32 cellular contexts compared by ENCODE assay signal in genomic region chr11:5267033-5267563, GRCh38. TPM values are rescaled to one million over a fixed set of nuclear protein-coding genes. Genes with fewer than 3 reads are reported as not detected.
"Had no signal": no experiment of that assay in that cellular context is flagged by ENCODE, and none has a peak within 500 bp of the region (broad histone marks: within the 10 kb centered on the region; RNA-seq: fewer than 3 reads in every experiment).

No MANE protein-coding gene starts in this region.

- ATAC-seq: stimulated activated effector memory CD8-positive, alpha-beta T cell treated with anti-CD3 and anti-CD28 coated beads, Interleukin-12 subunit alpha, Interleukin-12 subunit beta, amount 100 ng/mL, for 72 hours; stimulated activated memory B cell treated with anti-CD40 and anti-IgM and Interleukin-4, amounts not matched to agents 10 μg/mL and 1 μg/mL and 100 μg/mL, for 72 hours; stimulated activated naive B cell treated with anti-CD40 and anti-IgM and Interleukin-4, amounts not matched to agents 10 μg/mL and 1 μg/mL and 100 μg/mL, for 72 hours; stimulated activated naive CD8-positive, alpha-beta T cell treated with anti-CD3 and anti-CD28 coated beads, Interleukin-15, amount 100 ng/mL, for 72 hours; stimulated activated naive CD8-positive, alpha-beta T cell treated with anti-CD3 and anti-CD28 coated beads, Interleukin-15, Interleukin-2, amounts not matched to agents 100 U/mL and 50 U/mL, for 24 hours; upper lobe of right lung had no signal

- H3K9me3 ChIP-seq: suprapubic skin, testis, thoracic aorta, thyroid gland, tibial artery, transverse colon, upper lobe of left lung, upper lobe of right lung, uterus, vagina had no signal

- FAIRE-seq: urothelium cell line had no signal

- H3K4me1 ChIP-seq: stomach, suprapubic skin, testis, thyroid gland, tibial artery, tibial nerve, transverse colon, upper lobe of left lung, upper lobe of right lung, uterus, vagina had no signal

- H3K27me3 ChIP-seq: stomach, suprapubic skin, testis, thyroid gland, tibial artery, tibial nerve, transverse colon, upper lobe of left lung, upper lobe of right lung, uterus, vagina had no signal

- H3K27ac ChIP-seq: stomach, suprapubic skin, testis, thoracic aorta, thyroid gland, tibial artery, tibial nerve, transverse colon, upper lobe of left lung, upper lobe of right lung, uterus, vagina had no signal

- H3K4me3 ChIP-seq: stomach, suprapubic skin, testis, thoracic aorta, thyroid gland, tibial artery, tibial nerve, transverse colon, upper lobe of left lung, upper lobe of right lung, uterus, vagina had no signal

- DNase-seq: stimulated activated CD4-positive, alpha-beta T cell treated with anti-CD3 and anti-CD28 coated beads, Interleukin-2, amount 100 ng/mL, for 48 hours; stimulated activated CD4-positive, alpha-beta T cell treated with anti-CD3 and anti-CD28 coated beads, Interleukin-4, amount 100 ng/mL, for 1 hour; stimulated activated CD4-positive, alpha-beta T cell treated with anti-CD3 and anti-CD28 coated beads, Interleukin-4, amount 100 ng/mL, for 24 hours; stimulated activated CD4-positive, alpha-beta T cell treated with anti-CD3 and anti-CD28 coated beads, Interleukin-4, amount 100 ng/mL, for 4 hours; stimulated activated CD8-positive, alpha-beta memory T cell treated with anti-CD3 and anti-CD28 coated beads, Interleukin-4, amount 100 ng/mL, for 48 hours; stimulated activated naive B cell treated with anti-CD40 and anti-IgM and Interleukin-4, amounts not matched to agents 10 μg/mL and 1 μg/mL and 100 μg/mL, for 72 hours; stimulated activated naive CD4-positive, alpha-beta T cell; stimulated activated naive CD4-positive, alpha-beta T cell treated with Interleukin-2 at 50 U/mL for 16 hours; stimulated activated naive CD8-positive, alpha-beta T cell treated with anti-CD3 and anti-CD28 coated beads, Interleukin-15, amount 100 ng/mL, for 72 hours; stimulated activated naive CD8-positive, alpha-beta T cell treated with anti-CD3 and anti-CD28 coated beads, Interleukin-15, Interleukin-2, amounts not matched to agents 100 U/mL and 50 U/mL, for 24 hours; stomach; substantia nigra; testis; thyroid gland; tibial artery; transverse colon; trophoblast cell; upper lobe of left lung; upper lobe of right lung; uterus had no signal

- H3K36me3 ChIP-seq: stomach, suprapubic skin, thoracic aorta, thyroid gland, tibial artery, tibial nerve, transverse colon, upper lobe of left lung, upper lobe of right lung, uterus, vagina had no signal

RNA-seq across cellular contexts. Expression of gene HBE1, which starts 2.6 kb away (rescaled TPM):
- total RNA-seq: subcutaneous adipose tissue, thoracic aorta, tibial nerve, transverse colon, upper lobe of right lung, ureter, vagina had no signal
- polyA plus RNA-seq: stomach had no signal

RNA-seq across cellular contexts. Expression of gene HBG2, which starts 12.5 kb away (rescaled TPM):
- total RNA-seq: subcutaneous adipose tissue, suprapubic skin, testis, thoracic aorta, thyroid gland, tibial nerve, transverse colon, ureter, vagina had no signal
- polyA plus RNA-seq: urinary bladder had no signal

RNA-seq across cellular contexts. Expression of gene HBG1, which starts 17.4 kb away (rescaled TPM):
- total RNA-seq: subcutaneous adipose tissue, suprapubic skin, testis, thoracic aorta, thyroid gland, tibial nerve, transverse colon, upper lobe of right lung, ureter, vagina had no signal
- polyA plus RNA-seq: stomach, urinary bladder had no signal

RNA-seq across cellular contexts. Expression of gene HBD, which starts 32.8 kb away (rescaled TPM):
- total RNA-seq: suprapubic skin, temporal lobe, testis, thoracic aorta, transverse colon, upper lobe of right lung, urinary bladder, vagina had no signal
- polyA plus RNA-seq: urinary bladder had no signal

RNA-seq across cellular contexts. Expression of gene OR51B4, which starts 34.6 kb away (rescaled TPM):
- total RNA-seq: stomach, subcutaneous adipose tissue, suprapubic skin, temporal lobe, thoracic aorta, thyroid gland, transverse colon, upper lobe of right lung, vagina had no signal
- polyA plus RNA-seq: stomach, thymus, urinary bladder had no signal
